1 cellular context compared by ENCODE assay signal in the genomic region with DNA sequence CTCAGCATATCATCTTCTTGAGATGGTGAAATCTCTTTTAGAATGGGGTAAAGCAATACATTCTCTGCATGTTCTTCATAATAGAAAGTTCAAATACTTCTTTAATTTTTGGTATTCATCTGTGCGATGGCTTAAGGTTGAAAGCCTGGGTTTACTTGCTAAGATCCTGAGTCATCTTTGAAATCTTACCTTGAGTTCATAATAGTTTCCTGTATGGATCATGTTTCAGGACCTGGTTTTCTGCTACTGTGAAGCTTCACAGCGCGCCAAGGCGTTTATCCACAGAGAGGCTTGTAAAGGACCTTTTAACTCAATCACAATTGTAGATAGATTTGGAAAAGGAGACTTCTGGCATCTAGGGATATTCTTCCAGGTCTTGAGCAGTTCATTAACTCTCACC.
TF ChIP-seq lines count a peak whose summit lies in the region.

No MANE protein-coding gene starts in this region.

TF ChIP-seq in SK-N-SH treated with all-trans-retinoic acid at 6 μM for 48 hours, 23 proteins besides CTCF, POLR2A, EP300 and RAD21 (continued from another document):
- TF ChIP-seq, protein P1, sequence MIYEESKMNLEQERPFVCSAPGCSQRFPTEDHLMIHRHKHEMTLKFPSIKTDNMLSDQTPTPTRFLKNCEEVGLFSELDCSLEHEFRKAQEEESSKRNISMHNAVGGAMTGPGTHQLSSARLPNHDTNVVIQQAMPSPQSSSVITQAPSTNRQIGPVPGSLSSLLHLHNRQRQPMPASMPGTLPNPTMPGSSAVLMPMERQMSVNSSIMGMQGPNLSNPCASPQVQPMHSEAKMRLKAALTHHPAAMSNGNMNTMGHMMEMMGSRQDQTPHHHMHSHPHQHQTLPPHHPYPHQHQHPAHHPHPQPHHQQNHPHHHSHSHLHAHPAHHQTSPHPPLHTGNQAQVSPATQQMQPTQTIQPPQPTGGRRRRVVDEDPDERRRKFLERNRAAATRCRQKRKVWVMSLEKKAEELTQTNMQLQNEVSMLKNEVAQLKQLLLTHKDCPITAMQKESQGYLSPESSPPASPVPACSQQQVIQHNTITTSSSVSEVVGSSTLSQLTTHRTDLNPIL (CRISPR knock-in tag; IDR thresholded peaks at IDR 0.05; ENCODE audit: low read depth) = no peak
- TF ChIP-seq BACH2 (CRISPR knock-in tag; IDR thresholded peaks at IDR 0.05; ENCODE audit: borderline replicate concordance) = no peak
- no peak for TF ChIP-seq GLIS3 (CRISPR knock-in tag; IDR thresholded peaks at IDR 0.05)
- TF ChIP-seq, protein P2, sequence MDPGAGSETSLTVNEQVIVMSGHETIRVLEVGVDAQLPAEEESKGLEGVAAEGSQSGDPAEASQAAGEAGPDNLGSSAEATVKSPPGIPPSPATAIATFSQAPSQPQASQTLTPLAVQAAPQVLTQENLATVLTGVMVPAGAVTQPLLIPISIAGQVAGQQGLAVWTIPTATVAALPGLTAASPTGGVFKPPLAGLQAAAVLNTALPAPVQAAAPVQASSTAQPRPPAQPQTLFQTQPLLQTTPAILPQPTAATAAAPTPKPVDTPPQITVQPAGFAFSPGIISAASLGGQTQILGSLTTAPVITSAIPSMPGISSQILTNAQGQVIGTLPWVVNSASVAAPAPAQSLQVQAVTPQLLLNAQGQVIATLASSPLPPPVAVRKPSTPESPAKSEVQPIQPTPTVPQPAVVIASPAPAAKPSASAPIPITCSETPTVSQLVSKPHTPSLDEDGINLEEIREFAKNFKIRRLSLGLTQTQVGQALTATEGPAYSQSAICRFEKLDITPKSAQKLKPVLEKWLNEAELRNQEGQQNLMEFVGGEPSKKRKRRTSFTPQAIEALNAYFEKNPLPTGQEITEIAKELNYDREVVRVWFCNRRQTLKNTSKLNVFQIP (CRISPR knock-in tag; IDR thresholded peaks at IDR 0.05; ENCODE audit: borderline replicate concordance, low read depth) = no peak
- TF ChIP-seq OSR1 (CRISPR knock-in tag; IDR thresholded peaks at IDR 0.05) = no peak
- TF ChIP-seq ISL1 (CRISPR knock-in tag; IDR thresholded peaks at IDR 0.05) = no peak
- no peak for TF ChIP-seq CSRNP3 (CRISPR knock-in tag; IDR thresholded peaks at IDR 0.05)
- no peak for TF ChIP-seq ESRRG (CRISPR knock-in tag; IDR thresholded peaks at IDR 0.05)
- no peak for TF ChIP-seq ZC3H10 (CRISPR knock-in tag; IDR thresholded peaks at IDR 0.05)
- no peak for TF ChIP-seq ZNF8 (CRISPR knock-in tag; IDR thresholded peaks at IDR 0.05)
- TF ChIP-seq ZNF565 (CRISPR knock-in tag; conservative IDR thresholded peaks at IDR 0.05; ENCODE audit: low read depth) = no peak
- no peak for TF ChIP-seq SNAI2 (CRISPR knock-in tag; IDR thresholded peaks at IDR 0.05)
